ENCODE assay signal across 1 cellular context in the genomic region with DNA sequence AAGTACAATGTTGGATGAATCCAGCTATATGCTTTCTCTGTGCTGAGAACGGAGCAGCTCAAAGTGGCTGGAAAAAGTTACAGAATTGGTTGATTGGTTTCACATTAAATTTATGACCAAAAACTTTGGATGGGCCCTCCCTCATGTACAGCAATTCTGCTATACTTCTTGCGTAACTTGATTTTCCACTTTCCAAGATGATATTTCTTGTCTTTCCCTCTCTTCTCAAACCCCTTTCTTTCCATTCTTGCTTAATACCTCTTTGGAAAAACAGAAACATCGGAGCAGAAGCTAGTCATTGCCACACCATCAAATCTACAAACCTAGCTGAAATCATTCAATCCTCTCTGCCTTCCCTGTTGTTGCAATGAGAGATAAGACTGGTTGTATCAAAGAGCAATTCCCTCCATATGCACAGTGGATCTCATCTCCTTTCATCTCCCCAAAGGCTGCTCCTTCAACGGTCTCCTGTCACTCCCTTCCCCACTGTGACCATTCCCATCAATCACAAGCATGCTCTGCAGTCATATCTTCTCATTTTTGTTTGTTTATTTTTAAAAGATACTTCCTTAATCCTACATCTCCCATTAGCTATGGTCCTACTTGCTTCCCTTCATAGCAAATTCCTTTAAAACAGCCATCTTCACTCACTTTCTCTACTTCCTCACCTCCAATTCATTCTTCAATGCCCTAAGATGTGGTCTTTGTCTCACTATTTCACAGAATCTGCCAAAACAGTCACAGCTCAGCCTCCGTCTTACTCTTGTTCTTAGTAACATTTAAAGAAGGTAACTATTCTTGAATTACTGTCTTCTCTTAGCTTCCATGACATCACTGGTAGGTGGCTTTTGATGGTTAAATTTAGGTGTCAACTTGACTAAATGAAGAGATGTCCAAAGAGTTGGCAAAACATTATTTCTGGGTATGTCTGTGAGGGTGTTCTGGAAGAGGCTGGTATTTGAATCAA.
TF ChIP-seq lines count a peak whose summit lies in the region.

No MANE protein-coding gene starts in this region.

TF ChIP-seq in H1, 55 proteins besides CTCF, POLR2A, EP300 and RAD21:
- no peak for TF ChIP-seq CREB1 (IDR thresholded peaks at IDR 0.05)
- peak; percentile 2; the same call in 1 of the 2 replicates for TF ChIP-seq CEBPB (IDR thresholded peaks at IDR 0.05; ENCODE audit: low read depth, low read length)
TF ChIP-seq in H1: peak in this region for 1.
